ENCODE assay signal across 8 cellular contexts in genomic region chr16:30651124-30652004, GRCh38. TPM values are rescaled to one million over a fixed set of nuclear protein-coding genes. Genes with fewer than 3 reads are reported as not detected.
DNase-seq lines count a peak whose midpoint lies in the region; ATAC-seq and TF ChIP-seq lines count a peak whose summit lies in the region.

No MANE protein-coding gene starts in this region.

- DNase-seq in AG09309 (ENCODE audit: low read depth) (no peak), NCI-H82 treated with DMSO at 0.1 percent for 48 hours (lab: John Stamatoyannopoulos, UW; ENCODE audit: unreplicated experiment) (peak; percentile 5), mesothelial cell of epicardium (ENCODE audit: low spot score in 2 of 2, unreplicated experiment in 2 of 2) (peak in 1 of 2 experiments; percentile 55)
- peak; percentile 54 to 56 for DNase-seq in activated CD8-positive, alpha-beta memory T cell treated with anti-CD3 and anti-CD28 coated beads for 4 hours (ENCODE audit: low read depth in 2 of 2)
- DNase-seq in stimulated activated CD8-positive, alpha-beta memory T cell treated with anti-CD3 and anti-CD28 coated beads, Interleukin-4, amount 100 ng/mL, for 1 hour (ENCODE audit: low read depth in 2 of 2, low spot score in 1 of 2): peak; percentile 38 to 58

- no peaks in the 10 kb centered on the region for H3K36me3 ChIP-seq in endocrine pancreas (ENCODE audit: control insufficient read depth, insufficient read depth, low read length)

- no peaks in the 10 kb centered on the region for H3K27me3 Mint-ChIP-seq in mesothelial cell of epicardium (ENCODE audit: low read depth)

- TF ChIP-seq CTCF in AG09309 (IDR thresholded peaks at IDR 0.05; ENCODE audit: control insufficient read depth, insufficient read depth, low read depth, low read length, missing control alignments) (peak; percentile 48), mesothelial cell of epicardium (IDR thresholded peaks at IDR 0.05; ENCODE audit: unreplicated experiment) (no peak)

- peak overlapping the region; percentile 98 for H3K27ac Mint-ChIP-seq in mesothelial cell of epicardium

- H3K36me3 Mint-ChIP-seq in mesothelial cell of epicardium: peaks cover 7% of the 10 kb centered on the region

- no peaks in the 10 kb centered on the region for H3K4me1 ChIP-seq in endocrine pancreas (ENCODE audit: control insufficient read depth, insufficient read depth, low read length)

- peak overlapping the region; percentile 96 for H3K9ac ChIP-seq in endocrine pancreas (ENCODE audit: control insufficient read depth, insufficient read depth, low read length)

- no peaks in the 10 kb centered on the region for H3K27me3 ChIP-seq in endocrine pancreas (ENCODE audit: control insufficient read depth, insufficient read depth, low read length)

- peak; percentile 31 for ATAC-seq in GM18861 (IDR thresholded peaks at IDR 0.05; ENCODE audit: unreplicated experiment)
- ATAC-seq in HG03159 (IDR thresholded peaks at IDR 0.05; ENCODE audit: unreplicated experiment): peak; percentile 49

- H3K4me3 Mint-ChIP-seq in mesothelial cell of epicardium: peak overlapping the region; percentile 99

- H3K4me3 ChIP-seq in AG09309 (ENCODE audit: control insufficient read depth, low read depth, low read length) (peak overlapping the region; percentile 65), endocrine pancreas (ENCODE audit: control insufficient read depth, insufficient read depth, low read length) (peak overlapping the region; percentile 51)

- H3K9me3 Mint-ChIP-seq in mesothelial cell of epicardium: no peaks in the 10 kb centered on the region

- H3K9me3 ChIP-seq in endocrine pancreas (ENCODE audit: control insufficient read depth, low read length): no peaks in the 10 kb centered on the region

- peaks cover 17% of the 10 kb centered on the region for H3K4me1 Mint-ChIP-seq in mesothelial cell of epicardium

RNA-seq across cellular contexts. Expression of gene PRR14, which starts 0.6 kb away (rescaled TPM):
- 39.1 to 43.7 TPM (median 43.5 TPM) in 3 replicates for total RNA-seq in mesothelial cell of epicardium

RNA-seq across cellular contexts. Expression of gene FBRS, which starts 6.9 kb away (rescaled TPM):
- 93.0 to 98.4 TPM (median 97.5 TPM) in 3 replicates for total RNA-seq in mesothelial cell of epicardium

RNA-seq across cellular contexts. Expression of gene ZNF689, which starts 41.2 kb away (rescaled TPM):
- total RNA-seq in mesothelial cell of epicardium: 12.1 to 13.7 TPM (median 12.4 TPM) in 3 replicates

RNA-seq across cellular contexts. Expression of gene SRCAP, which starts 47.6 kb away (rescaled TPM):
- 74.2 to 79.7 TPM (median 74.8 TPM) in 3 replicates for total RNA-seq in mesothelial cell of epicardium
